In the genomic region with DNA sequence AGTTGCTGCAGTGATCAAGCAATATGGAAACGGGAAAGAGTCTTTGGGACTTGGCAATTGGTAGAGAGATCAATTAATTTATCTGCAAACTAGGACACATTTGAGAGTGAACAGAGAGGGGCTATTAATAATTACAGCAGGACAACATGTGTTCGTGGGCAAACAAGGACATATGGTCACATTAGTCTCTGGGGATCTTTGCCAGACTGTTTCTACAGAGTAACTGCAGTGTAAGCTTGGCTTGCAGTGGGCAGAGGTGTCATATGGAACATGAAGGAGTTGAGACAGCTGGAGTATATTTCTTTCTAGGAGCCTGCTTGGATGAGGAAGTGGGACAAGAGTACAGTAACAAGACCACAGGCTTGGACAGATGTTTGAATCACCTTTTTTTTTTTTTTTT, we compare ENCODE assay signal across 15 cellular contexts.
"Had no signal": no experiment of that assay in that cellular context is flagged by ENCODE, and none has a peak within 500 bp of the region (broad histone marks: within the 10 kb centered on the region; RNA-seq: fewer than 3 reads in every experiment).

No MANE protein-coding gene starts in this region.

- DNase-seq: activated CD4-positive, CD25-positive, alpha-beta regulatory T cell treated with anti-CD3 and anti-CD28 coated beads, Interleukin-2, amount 50 U/mL, for 72 hours; activated naive CD4-positive, alpha-beta T cell treated with Interleukin-2 at 50 U/mL for 16 hours; activated T-cell treated with anti-CD3 and anti-CD28 coated beads for 4 hours; aorta; cortex of kidney; effector CD8-positive, alpha-beta T cell; foreskin keratinocyte; head of caudate nucleus; left cardiac atrium; naive B cell; ovary; stimulated activated CD4-positive, alpha-beta T cell treated with anti-CD3 and anti-CD28 coated beads, Interleukin-2, amount 100 ng/mL, for 48 hours; stimulated activated naive CD4-positive, alpha-beta T cell; tibial artery; uterus had no signal

- H3K9me3 ChIP-seq: ovary, tibial artery, uterus had no signal

- H3K27me3 ChIP-seq: ovary, tibial artery, uterus had no signal

- H3K36me3 ChIP-seq: ovary, tibial artery, uterus had no signal

- ATAC-seq: foreskin keratinocyte, left cardiac atrium had no signal

- H3K4me3 ChIP-seq: ovary, tibial artery, uterus had no signal

- H3K27ac ChIP-seq: foreskin keratinocyte, ovary, tibial artery, uterus had no signal

- H3K4me1 ChIP-seq: foreskin keratinocyte, tibial artery, uterus had no signal
